In the genomic region with DNA sequence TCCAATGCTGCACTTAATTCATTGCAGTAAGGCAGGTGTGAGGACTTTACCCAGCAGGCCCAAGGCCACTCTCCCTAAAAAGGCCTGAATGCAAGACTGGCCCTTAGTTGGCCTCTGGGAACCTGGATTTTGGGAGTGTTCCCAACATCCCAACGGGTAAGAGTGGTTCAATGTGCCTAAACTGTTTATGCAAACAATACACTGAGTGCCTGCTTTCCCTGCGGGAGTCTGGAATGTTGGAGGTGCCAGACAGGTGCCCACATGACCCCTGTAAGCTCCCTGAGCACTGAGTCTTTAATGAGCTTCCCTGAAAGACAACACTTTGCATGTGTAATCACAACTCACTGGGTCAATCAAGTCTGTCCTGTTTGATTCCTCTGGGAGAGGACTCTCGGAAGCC, we compare ENCODE assay signal across 27 cellular contexts.
"Had no signal": no experiment of that assay in that cellular context is flagged by ENCODE, and none has a peak within 500 bp of the region (broad histone marks: within the 10 kb centered on the region; RNA-seq: fewer than 3 reads in every experiment).

No MANE protein-coding gene starts in this region.

- H3K9me3 Mint-ChIP-seq: activated CD4-positive, alpha-beta memory T cell treated with anti-CD3 and anti-CD28 coated beads, Interleukin-2, amount 10 ng/mL, durations not matched to agents 7 days and 5 days; activated CD4-positive, alpha-beta T cell treated with anti-CD3 and anti-CD28 coated beads, Interleukin-2, amount 10 ng/mL, durations not matched to agents 7 days and 5 days; activated naive CD4-positive, alpha-beta T cell treated with anti-CD3 and anti-CD28 coated beads, Interleukin-2, amount 50 U/mL, for 24 hours; activated naive CD8-positive, alpha-beta T cell treated with anti-CD3 and anti-CD28 coated beads, Interleukin-2, amount 50 U/mL, for 24 hours; activated T-helper 2 cell treated with anti-CD3 and anti-CD28 coated beads, Interferon-gamma antibody, Interleukin-2, Interleukin-4, amounts not matched to agents 10 μg/mL and 5 μg/mL and 100 μg/mL, durations not matched to agents 14 hours and 24 hours and 36 hours; effector memory CD8-positive, alpha-beta T cell; natural killer cell treated with Interleukin-12 subunit alpha and Interleukin-12 subunit beta and Interleukin-15 and Interleukin-18, amount 100 ng/mL, for 72 hours; stimulated activated naive CD8-positive, alpha-beta T cell treated with anti-CD3 and anti-CD28 coated beads, Interleukin-15, Interleukin-2, amounts not matched to agents 100 ng/mL and 50 ng/mL, for 24 hours; type B pancreatic cell had no signal

- H3K9me3 ChIP-seq: esophagus squamous epithelium, heart right ventricle, left lung, mucosa of descending colon, uterus had no signal

- H3K4me3 Mint-ChIP-seq: activated CD4-positive, alpha-beta memory T cell treated with anti-CD3 and anti-CD28 coated beads, Interleukin-2, amount 10 ng/mL, durations not matched to agents 7 days and 5 days; activated CD4-positive, alpha-beta T cell treated with anti-CD3 and anti-CD28 coated beads, Interleukin-2, amount 10 ng/mL, durations not matched to agents 7 days and 5 days; activated naive CD4-positive, alpha-beta T cell treated with anti-CD3 and anti-CD28 coated beads, Interleukin-2, amount 50 U/mL, for 24 hours; activated naive CD8-positive, alpha-beta T cell treated with anti-CD3 and anti-CD28 coated beads, Interleukin-2, amount 50 U/mL, for 24 hours; effector memory CD8-positive, alpha-beta T cell; natural killer cell treated with Interleukin-12 subunit alpha and Interleukin-12 subunit beta and Interleukin-15 and Interleukin-18, amount 100 ng/mL, for 72 hours; stimulated activated naive CD8-positive, alpha-beta T cell treated with anti-CD3 and anti-CD28 coated beads, Interleukin-15, Interleukin-2, amounts not matched to agents 100 ng/mL and 50 ng/mL, for 24 hours; T-helper 17 cell; type B pancreatic cell had no signal

- H3K4me1 Mint-ChIP-seq: activated CD4-positive, alpha-beta memory T cell treated with anti-CD3 and anti-CD28 coated beads, Interleukin-2, amount 10 ng/mL, durations not matched to agents 7 days and 5 days; activated CD4-positive, alpha-beta T cell treated with anti-CD3 and anti-CD28 coated beads, Interleukin-2, amount 10 ng/mL, durations not matched to agents 7 days and 5 days; activated naive CD4-positive, alpha-beta T cell treated with anti-CD3 and anti-CD28 coated beads, Interleukin-2, amount 50 U/mL, for 24 hours; activated naive CD8-positive, alpha-beta T cell treated with anti-CD3 and anti-CD28 coated beads, Interleukin-2, amount 50 U/mL, for 24 hours had no signal

- H3K36me3 ChIP-seq: uterus had no signal

- H3K4me1 ChIP-seq: esophagus squamous epithelium, left lung, uterus had no signal

- H3K27me3 ChIP-seq: esophagus squamous epithelium, heart right ventricle, left lung, uterus had no signal

- H3K27ac ChIP-seq: esophagus squamous epithelium, heart right ventricle, left lung, skin epidermis, uterus had no signal

- H3K27ac Mint-ChIP-seq: activated CD4-positive, alpha-beta memory T cell treated with anti-CD3 and anti-CD28 coated beads, Interleukin-2, amount 10 ng/mL, durations not matched to agents 7 days and 5 days; activated CD4-positive, alpha-beta T cell treated with anti-CD3 and anti-CD28 coated beads, Interleukin-2, amount 10 ng/mL, durations not matched to agents 7 days and 5 days; activated naive CD4-positive, alpha-beta T cell treated with anti-CD3 and anti-CD28 coated beads, Interleukin-2, amount 50 U/mL, for 24 hours; activated naive CD8-positive, alpha-beta T cell treated with anti-CD3 and anti-CD28 coated beads, Interleukin-2, amount 50 U/mL, for 24 hours; activated T-helper 2 cell treated with anti-CD3 and anti-CD28 coated beads, Interferon-gamma antibody, Interleukin-2, Interleukin-4, amounts not matched to agents 10 μg/mL and 5 μg/mL and 100 μg/mL, durations not matched to agents 14 hours and 24 hours and 36 hours; effector memory CD8-positive, alpha-beta T cell; natural killer cell treated with Interleukin-12 subunit alpha and Interleukin-12 subunit beta and Interleukin-15 and Interleukin-18, amount 100 ng/mL, for 72 hours; stimulated activated naive CD8-positive, alpha-beta T cell treated with anti-CD3 and anti-CD28 coated beads, Interleukin-15, Interleukin-2, amounts not matched to agents 100 ng/mL and 50 ng/mL, for 24 hours; T-helper 17 cell; type B pancreatic cell had no signal

- H3K4me3 ChIP-seq: esophagus squamous epithelium, heart right ventricle, left lung, lung, mucosa of descending colon, skin epidermis, uterus had no signal

- ATAC-seq: activated naive CD8-positive, alpha-beta T cell treated with anti-CD3 and anti-CD28 coated beads, Interleukin-2, amount 50 U/mL, for 24 hours; effector memory CD8-positive, alpha-beta T cell; heart right ventricle; left lung; mucosa of descending colon; natural killer cell treated with Interleukin-12 subunit alpha and Interleukin-12 subunit beta and Interleukin-15 and Interleukin-18, amount 100 ng/mL, for 72 hours; sciatic nerve; T-helper 17 cell had no signal

- H3K27me3 Mint-ChIP-seq: activated CD4-positive, alpha-beta memory T cell treated with anti-CD3 and anti-CD28 coated beads, Interleukin-2, amount 10 ng/mL, durations not matched to agents 7 days and 5 days; activated naive CD4-positive, alpha-beta T cell treated with anti-CD3 and anti-CD28 coated beads, Interleukin-2, amount 50 U/mL, for 24 hours; activated naive CD8-positive, alpha-beta T cell treated with anti-CD3 and anti-CD28 coated beads, Interleukin-2, amount 50 U/mL, for 24 hours; effector memory CD8-positive, alpha-beta T cell; natural killer cell treated with Interleukin-12 subunit alpha and Interleukin-12 subunit beta and Interleukin-15 and Interleukin-18, amount 100 ng/mL, for 72 hours; stimulated activated naive CD8-positive, alpha-beta T cell treated with anti-CD3 and anti-CD28 coated beads, Interleukin-15, Interleukin-2, amounts not matched to agents 100 ng/mL and 50 ng/mL, for 24 hours; T-helper 17 cell; type B pancreatic cell had no signal

- DNase-seq: activated CD4-positive, alpha-beta memory T cell treated with anti-CD3 and anti-CD28 coated beads, Interleukin-2, amount 10 ng/mL, durations not matched to agents 7 days and 5 days; activated CD4-positive, alpha-beta T cell treated with anti-CD3 and anti-CD28 coated beads for 1 hour; activated CD4-positive, alpha-beta T cell treated with anti-CD3 and anti-CD28 coated beads, Interleukin-2, amount 10 ng/mL, durations not matched to agents 7 days and 5 days; activated naive CD8-positive, alpha-beta T cell treated with anti-CD3 and anti-CD28 coated beads, Interleukin-2, amount 50 U/mL, for 24 hours; amygdala; caudate nucleus; cortex of kidney; effector memory CD8-positive, alpha-beta T cell; esophagus squamous epithelium; foreskin melanocyte; heart right ventricle; kidney glomerular epithelial cell; left lung; mucosa of descending colon; stimulated activated CD4-positive, alpha-beta T cell treated with anti-CD3 and anti-CD28 coated beads, Interleukin-12 subunit alpha, Interleukin-12 subunit beta, amount 100 ng/mL, for 4 hours; stimulated activated CD4-positive, alpha-beta T cell treated with anti-CD3 and anti-CD28 coated beads, Interleukin-4, amount 100 ng/mL, for 1 hour; T-helper 17 cell; T1000; uterus had no signal
